In genomic region chr17:78715876-78716275, GRCh38 we compare ENCODE assay signal across 10 cellular contexts.
DNase-seq lines count a peak whose midpoint lies in the region; ATAC-seq and TF ChIP-seq lines count a peak whose summit lies in the region.
"Had no signal": no experiment of that assay in that cellular context is flagged by ENCODE, and none has a peak within 500 bp of the region (broad histone marks: within the 10 kb centered on the region; RNA-seq: fewer than 3 reads in every experiment).

No MANE protein-coding gene starts in this region.

- no peak overlapping the region for H2AK5ac ChIP-seq in H9 (ENCODE audit: insufficient read length, low read length)

- H3K4me1 ChIP-seq in OCI-LY7 (ENCODE audit: insufficient read depth, low read length, poor library complexity, severe bottlenecking) (peaks cover 94% of the 10 kb centered on the region), H9 (ENCODE audit: insufficient read depth, low read length) (peaks cover 2% of the 10 kb centered on the region; the same call in 1 of the 2 replicates)

- WGBS in H9 (ENCODE audit: extremely low coverage, insufficient read length, low lambda C conversion rate), result no CpG with 5 or more reads among the region's 1 CpG

- H4K20me1 ChIP-seq in OCI-LY7 (ENCODE audit: insufficient read depth, low read length), result no peaks in the 10 kb centered on the region
- H4K20me1 ChIP-seq in H9 (ENCODE audit: control insufficient read depth, insufficient read depth, insufficient read length), result no peaks in the 10 kb centered on the region

- peaks cover 27% of the 10 kb centered on the region for H3K36me3 Mint-ChIP-seq in activated CD4-positive, alpha-beta T cell treated with anti-CD3 and anti-CD28 coated beads, Interleukin-2, amount 10 ng/mL, durations not matched to agents 7 days and 5 days (ENCODE audit: low read depth)
- no peaks in the 10 kb centered on the region for H3K36me3 Mint-ChIP-seq in H9 (ENCODE audit: insufficient read depth in 1 of 3, low read depth in 3 of 3)

- no peak overlapping the region for H2BK15ac ChIP-seq in H9 (ENCODE audit: low read depth, low read length)

- H3K9me3 Mint-ChIP-seq in activated CD4-positive, alpha-beta T cell treated with anti-CD3 and anti-CD28 coated beads, Interleukin-2, amount 10 ng/mL, durations not matched to agents 7 days and 5 days, result no peaks in the 10 kb centered on the region
- H3K9me3 Mint-ChIP-seq in stimulated activated naive CD8-positive, alpha-beta T cell treated with anti-CD3 and anti-CD28 coated beads, Interleukin-15, amount 100 ng/mL, for 72 hours, result no peaks in the 10 kb centered on the region
- no peaks in the 10 kb centered on the region; a peak in 1 of 5 replicates for H3K9me3 Mint-ChIP-seq in H9

- H2BK5ac ChIP-seq in H9 (ENCODE audit: insufficient read length, low read length), result no peak overlapping the region

- H3K27me3 Mint-ChIP-seq in activated CD4-positive, alpha-beta T cell treated with anti-CD3 and anti-CD28 coated beads, Interleukin-2, amount 10 ng/mL, durations not matched to agents 7 days and 5 days, result no peaks in the 10 kb centered on the region
- no peaks in the 10 kb centered on the region for H3K27me3 Mint-ChIP-seq in stimulated activated naive CD8-positive, alpha-beta T cell treated with anti-CD3 and anti-CD28 coated beads, Interleukin-15, amount 100 ng/mL, for 72 hours
- peaks cover 2% of the 10 kb centered on the region; the same call in 1 of the 2 replicates for H3K27me3 Mint-ChIP-seq in H9 (ENCODE audit: low read depth)

- no peaks in the 10 kb centered on the region for H3K9me2 ChIP-seq in OCI-LY7 (ENCODE audit: insufficient read depth, low read length)

- no peak overlapping the region for H3K56ac ChIP-seq in H9 (ENCODE audit: insufficient read length, low read depth, low read length)

- H3K4me3 ChIP-seq in OCI-LY7 (ENCODE audit: low read depth, low read length, poor library complexity, severe bottlenecking) (peak overlapping the region; percentile 62), dorsolateral prefrontal cortex (peak overlapping the region in 33 of 59 donors; percentile 14 to 93 (median 68))

- H2BK12ac ChIP-seq in H9 (ENCODE audit: insufficient read length, low read depth, low read length), result no peak overlapping the region

- H3K79me2 ChIP-seq in OCI-LY7 (ENCODE audit: insufficient read depth, low read depth, low read length) (peaks cover 99% of the 10 kb centered on the region), H9 (ENCODE audit: insufficient read depth, low read length) (no peaks in the 10 kb centered on the region)

- H3K18ac ChIP-seq in H9 (ENCODE audit: insufficient read length, low read depth, low read length), result no peak overlapping the region

- no peak overlapping the region for H3T11ph ChIP-seq in H9 (ENCODE audit: low read length)

- peak overlapping the region; percentile 89 for H3K4me2 ChIP-seq in OCI-LY7 (ENCODE audit: low read length)
- no peak overlapping the region for H3K4me2 ChIP-seq in H9 (ENCODE audit: insufficient read depth, insufficient read length, low read length)

- H4K5ac ChIP-seq in H9 (ENCODE audit: insufficient read length, low read depth, low read length), result no peak overlapping the region

- no peaks in the 10 kb centered on the region for H3K23me2 ChIP-seq in H9 (ENCODE audit: insufficient read length, low read depth, low read length, poor library complexity, severe bottlenecking)

- H3K4me1 Mint-ChIP-seq in activated CD4-positive, alpha-beta T cell treated with anti-CD3 and anti-CD28 coated beads, Interleukin-2, amount 10 ng/mL, durations not matched to agents 7 days and 5 days, result peaks cover 86% of the 10 kb centered on the region
- H3K4me1 Mint-ChIP-seq in stimulated activated naive CD8-positive, alpha-beta T cell treated with anti-CD3 and anti-CD28 coated beads, Interleukin-15, amount 100 ng/mL, for 72 hours, result peaks cover 89% of the 10 kb centered on the region
- H3K4me1 Mint-ChIP-seq in H9, result peaks cover 25 to 39% of the 10 kb centered on the region in 2 experiments

- H3K27ac Mint-ChIP-seq in activated CD4-positive, alpha-beta T cell treated with anti-CD3 and anti-CD28 coated beads, Interleukin-2, amount 10 ng/mL, durations not matched to agents 7 days and 5 days, result peak overlapping the region; percentile 80
- peak overlapping the region; percentile 19 to 81 for H3K27ac Mint-ChIP-seq in stimulated activated naive CD8-positive, alpha-beta T cell treated with anti-CD3 and anti-CD28 coated beads, Interleukin-15, amount 100 ng/mL, for 72 hours
- H3K27ac Mint-ChIP-seq in H9, result no peak overlapping the region

- no peaks in the 10 kb centered on the region for H3K36me3 ChIP-seq in OCI-LY7 (ENCODE audit: insufficient read depth, low read length)
- H3K36me3 ChIP-seq: ascending aorta had no signal

- H2AFZ ChIP-seq in OCI-LY7 (ENCODE audit: low read length) (no peak overlapping the region; the same call in 1 of the 2 replicates), H9 (ENCODE audit: low read length) (no peak overlapping the region)

- peak overlapping the region; percentile 88 for H3K27ac ChIP-seq in OCI-LY7 (ENCODE audit: low read depth, low read length, poor library complexity, severe bottlenecking)
- peak overlapping the region; percentile 53 to 99 (median 96) for H3K27ac ChIP-seq in dorsolateral prefrontal cortex
- no peak overlapping the region for H3K27ac ChIP-seq in H9 (ENCODE audit: insufficient read length, low read depth, low read length)
- H3K27ac ChIP-seq: ascending aorta had no signal

- no peaks in the 10 kb centered on the region for H3K79me1 ChIP-seq in H9 (ENCODE audit: insufficient read depth, low read depth, low read length, poor library complexity, severe bottlenecking)

- H3K23ac ChIP-seq in H9 (ENCODE audit: insufficient read length, low read depth, low read length), result no peak overlapping the region

- no peak overlapping the region for H3K4ac ChIP-seq in H9 (ENCODE audit: low read depth, low read length)

- H4K91ac ChIP-seq in H9 (ENCODE audit: insufficient read length, low read depth, low read length), result no peak overlapping the region

- intact Hi-C loops in OCI-LY7 (cut with micrococcal nuclease; ENCODE audit: unreplicated experiment) (loop anchor here (2.0 kb wide), 2 partner anchors 21 to 59 kb away; no protein-coding TSS in a partner anchor), dorsolateral prefrontal cortex (cut with DNase I) (no loop called here)

- H3K14ac ChIP-seq in H9 (ENCODE audit: insufficient read depth, low read length), result no peak overlapping the region

- H3K27me3 ChIP-seq in dorsolateral prefrontal cortex (no peaks in the 10 kb centered on the region), H9 (ENCODE audit: insufficient read depth, low read length) (no peaks in the 10 kb centered on the region)
- H3K27me3 ChIP-seq: ascending aorta had no signal

- H4K8ac ChIP-seq in H9 (replicated peaks; ENCODE audit: insufficient read length, low read depth, low read length), result no peak overlapping the region

- CTCF ChIA-PET in activated CD4-positive, alpha-beta T cell treated with anti-CD3 and anti-CD28 coated beads, Interleukin-2, amount 10 ng/mL, durations not matched to agents 7 days and 5 days (lab: Charles Lee), result interaction anchor here (0.5 to 3.5 kb wide), 3 partner anchors 10 to 1386 kb away, joined by 3 to 14 read pairs (median 3); partner anchors contain the start of gene GAA
- CTCF ChIA-PET in OCI-LY7 (lab: Charles Lee; ENCODE audit: unreplicated experiment), result interaction anchor here (1.0 kb wide), 1 partner anchor 20 kb away, joined by 7 read pairs; no protein-coding TSS in a partner anchor

- no peak for DNase-seq in activated CD4-positive, alpha-beta T cell treated with anti-CD3 and anti-CD28 coated beads, Interleukin-2, amount 10 ng/mL, durations not matched to agents 7 days and 5 days
- DNase-seq in activated CD4-positive, alpha-beta T cell treated with anti-CD3 and anti-CD28 coated beads, Interleukin-2, amount 50 U/mL, for 1 hour, result no peak
- DNase-seq in OCI-LY7 (ENCODE audit: low spot score) (no peak), dorsolateral prefrontal cortex (no peak), DMS79 (lab: John Stamatoyannopoulos, UW) (no peak), DMS53 treated with DMSO at 0.1 percent for 48 hours (lab: John Stamatoyannopoulos, UW; ENCODE audit: unreplicated experiment) (no peak), H9 (no peak)
- no peak for DNase-seq in stimulated activated naive CD8-positive, alpha-beta T cell treated with anti-CD3 and anti-CD28 coated beads, Interleukin-15, amount 100 ng/mL, for 72 hours
- DNase-seq: NCI-H1694 had no signal

- no peak overlapping the region for H2BK120ac ChIP-seq in H9 (ENCODE audit: low read depth, low read length, poor library complexity, severe bottlenecking)

- no peak for TF ChIP-seq CTCF in OCI-LY7 (conservative IDR thresholded peaks at IDR 0.05; ENCODE audit: low read length)
- TF ChIP-seq CTCF in dorsolateral prefrontal cortex (IDR thresholded peaks at IDR 0.05 in 54 of 56, conservative IDR thresholded peaks at IDR 0.05 in 2 of 56; ENCODE audit: low read depth in 1 of 56, partially characterized antibody in 56 of 56), result no peak
- TF ChIP-seq CTCF in H9 (conservative IDR thresholded peaks at IDR 0.05), result no peak

- no peak for ATAC-seq in stimulated activated naive CD8-positive, alpha-beta T cell treated with anti-CD3 and anti-CD28 coated beads, Interleukin-15, amount 100 ng/mL, for 72 hours

- H3K9me3 ChIP-seq in OCI-LY7 (ENCODE audit: low read length) (no peaks in the 10 kb centered on the region), H9 (ENCODE audit: control insufficient read depth, low read depth, low read length) (no peaks in the 10 kb centered on the region)
- H3K9me3 ChIP-seq: ascending aorta had no signal

- POLR2A ChIA-PET in activated CD4-positive, alpha-beta T cell treated with anti-CD3 and anti-CD28 coated beads, Interleukin-2, amount 10 ng/mL, durations not matched to agents 7 days and 5 days (lab: Charles Lee), result no interaction called here
- POLR2A ChIA-PET in OCI-LY7 (lab: Charles Lee), result interaction anchor here (0.5 to 7.1 kb wide), 7 partner anchors 10 to 125 kb away, joined by 3 to 127 read pairs (median 5); no protein-coding TSS in a partner anchor

- BruUV-seq in OCI-LY7 (replicated peaks; lab: Mats Ljungman, UMichigan), result no TSS peak

- peak overlapping the region; percentile 18 for H3K4me3 Mint-ChIP-seq in activated CD4-positive, alpha-beta T cell treated with anti-CD3 and anti-CD28 coated beads, Interleukin-2, amount 10 ng/mL, durations not matched to agents 7 days and 5 days
- H3K4me3 Mint-ChIP-seq in stimulated activated naive CD8-positive, alpha-beta T cell treated with anti-CD3 and anti-CD28 coated beads, Interleukin-15, amount 100 ng/mL, for 72 hours, result peak overlapping the region; percentile 62 to 64
- no peak overlapping the region for H3K4me3 Mint-ChIP-seq in H9

- no peak overlapping the region for H3K9ac ChIP-seq in H9 (ENCODE audit: extremely low read depth, insufficient read length, low read length)

- no peak overlapping the region for H2BK20ac ChIP-seq in H9 (ENCODE audit: low read depth, low read length, poor library complexity, severe bottlenecking)

Comparison
In these comparisons a context has a peak if more than half of its experiments do, and no peak if none do; other contexts are left out.
1. H3K27ac Mint-ChIP-seq: peak in activated CD4-positive, alpha-beta T cell treated with anti-CD3 and anti-CD28 coated beads, Interleukin-2, amount 10 ng/mL, durations not matched to agents 7 days and 5 days (single experiment) and stimulated activated naive CD8-positive, alpha-beta T cell treated with anti-CD3 and anti-CD28 coated beads, Interleukin-15, amount 100 ng/mL, for 72 hours (2 of 2); none in H9 (0 of 3).
2. H3K4me3 Mint-ChIP-seq: peak in activated CD4-positive, alpha-beta T cell treated with anti-CD3 and anti-CD28 coated beads, Interleukin-2, amount 10 ng/mL, durations not matched to agents 7 days and 5 days (single experiment) and stimulated activated naive CD8-positive, alpha-beta T cell treated with anti-CD3 and anti-CD28 coated beads, Interleukin-15, amount 100 ng/mL, for 72 hours (2 of 2); none in H9 (0 of 2).